ENCODE assay signal across 9 cellular contexts in genomic region chr2:43136862-43137261, GRCh38.
DNase-seq lines count a peak whose midpoint lies in the region; ATAC-seq, FAIRE-seq and TF ChIP-seq lines count a peak whose summit lies in the region.
"Had no signal": no experiment of that assay in that cellular context is flagged by ENCODE, and none has a peak within 500 bp of the region (broad histone marks: within the 10 kb centered on the region; RNA-seq: fewer than 3 reads in every experiment).

No MANE protein-coding gene starts in this region.

- RAD21 ChIA-PET in GM12878 (lab: Charles Lee; ENCODE audit: unreplicated experiment): no interaction called here

- TF ChIP-seq RAD21 in GM12878 (IDR thresholded peaks at IDR 0.05; ENCODE audit: insufficient read depth, low read depth, low read length): no peak

- POLR2A ChIA-PET in GM12878 (lab: Charles Lee): interaction anchor here (0.6 to 1.2 kb wide), 2 partner anchors 84 to 90 kb away, joined by 4 read pairs; partner anchors contain the start of gene ZFP36L2

- H3K36me3 Mint-ChIP-seq in CD4-positive, CD25-positive, alpha-beta regulatory T cell: no peaks in the 10 kb centered on the region

- peak; percentile 69 to 96 (median 89) for DNase-seq in CD4-positive, CD25-positive, alpha-beta regulatory T cell
- DNase-seq in activated CD4-positive, CD25-positive, alpha-beta regulatory T cell treated with anti-CD3 and anti-CD28 coated beads, Interleukin-2, amount 50 U/mL, for 16 hours (ENCODE audit: low read depth, low spot score): peak; percentile 56
- DNase-seq in GM12878 (ENCODE audit: low read depth, low spot score) (no peak), GM20000 (ENCODE audit: low spot score) (no peak), adrenal gland (no peak)
- DNase-seq in stimulated activated CD4-positive, alpha-beta T cell treated with anti-CD3 and anti-CD28 coated beads, Interleukin-15, amount 100 ng/mL, for 24 hours: peak; percentile 80
- DNase-seq: Right ventricle myocardium superior had no signal

- ATAC-seq in CD4-positive, CD25-positive, alpha-beta regulatory T cell (ENCODE audit: low read depth in 2 of 2): peak; percentile 86 to 89
- ATAC-seq in GM12878 (no peak), GM21737 (IDR thresholded peaks at IDR 0.05; ENCODE audit: unreplicated experiment) (no peak), GM18519 (IDR thresholded peaks at IDR 0.05; ENCODE audit: low FRiP score, unreplicated experiment) (no peak)

- intact Hi-C loops in GM12878 (cut with micrococcal nuclease; ENCODE audit: unreplicated experiment): no loop called here
- intact Hi-C loops in adrenal gland (cut with DNase I): loop anchor here in 1 of 2 donors (10.0 kb wide), 1 partner anchor 88 kb away; the partner anchor contains the start of gene ZFP36L2

- H3K4me3 Mint-ChIP-seq in CD4-positive, CD25-positive, alpha-beta regulatory T cell: peak overlapping the region; percentile 12 to 85 (median 63)

- no peaks in the 10 kb centered on the region for H3K27me3 ChIP-seq in CD4-positive, CD25-positive, alpha-beta regulatory T cell (ENCODE audit: control insufficient read depth, insufficient read depth, low read length)
- H3K27me3 ChIP-seq in GM12878 (replicated peaks in 1 of 2; ENCODE audit: control insufficient read depth in 2 of 2, insufficient read depth in 2 of 2, low read length in 1 of 2) (no peaks in the 10 kb centered on the region), adrenal gland (no peaks in the 10 kb centered on the region)

- peaks cover 19 to 84% (median 56%) of the 10 kb centered on the region in 4 donors for H3K4me1 Mint-ChIP-seq in CD4-positive, CD25-positive, alpha-beta regulatory T cell

- no peak for TF ChIP-seq CTCF in GM12878 (IDR thresholded peaks at IDR 0.05 in 2 of 3, conservative IDR thresholded peaks at IDR 0.05 in 1 of 3; ENCODE audit: control insufficient read depth in 2 of 3, extremely low read depth in 1 of 3, insufficient read depth in 1 of 3, low read depth in 3 of 3, low read length in 3 of 3)
- no peak for TF ChIP-seq CTCF in GM20000 (IDR thresholded peaks at IDR 0.05; ENCODE audit: extremely low read depth, missing control alignments)
- no peak for TF ChIP-seq CTCF in adrenal gland (IDR thresholded peaks at IDR 0.05)

- H3K79me2 ChIP-seq in GM12878 (ENCODE audit: control insufficient read depth, insufficient read depth, low read length): no peaks in the 10 kb centered on the region

- H3K9me3 Mint-ChIP-seq in CD4-positive, CD25-positive, alpha-beta regulatory T cell: no peaks in the 10 kb centered on the region

- CTCF ChIA-PET in GM12878 (lab: Yijun Ruan, JAX): interaction anchor here (1.5 kb wide), 1 partner anchor 93 kb away, joined by 5 read pairs; no protein-coding TSS in a partner anchor

- TF ChIP-seq POLR2A in GM12878 (IDR thresholded peaks at IDR 0.05; ENCODE audit: low read depth, low read length): peak; percentile 19; the same call in 1 of the 2 replicates
- TF ChIP-seq POLR2A in adrenal gland (IDR thresholded peaks at IDR 0.05): no peak

- peak; percentile 88 for FAIRE-seq in GM12878 (lab: Jason Lieb, UNC)

- peak overlapping the region; percentile 91 for H3K27ac ChIP-seq in CD4-positive, CD25-positive, alpha-beta regulatory T cell (ENCODE audit: insufficient read depth, low read length, poor library complexity, severe bottlenecking)
- H3K27ac ChIP-seq in GM12878 (ENCODE audit: control insufficient read depth, insufficient read depth) (no peak overlapping the region), adrenal gland (peak overlapping the region in 1 of 5 donors; percentile 34)

- no peak overlapping the region for H3K9ac ChIP-seq in GM12878 (ENCODE audit: control insufficient read depth, insufficient read depth, low read length)

- SMC1A ChIA-PET in GM12878 (lab: Charles Lee; ENCODE audit: uncharacterized antibody, unreplicated experiment): interaction anchor here (1.2 to 13.3 kb wide), 3 partner anchors 81 to 341 kb away, joined by 4 to 170 read pairs (median 5); partner anchors contain the start of gene ZFP36L2

- H3K9me3 ChIP-seq in CD4-positive, CD25-positive, alpha-beta regulatory T cell (ENCODE audit: control insufficient read depth in 2 of 2, low read length in 2 of 2): no peaks in the 10 kb centered on the region
- no peaks in the 10 kb centered on the region for H3K9me3 ChIP-seq in GM12878 (replicated peaks; ENCODE audit: control insufficient read depth, insufficient read depth, low read length)
- H3K9me3 ChIP-seq in adrenal gland (replicated peaks in 1 of 3): no peaks in the 10 kb centered on the region

- H3K27ac Mint-ChIP-seq in CD4-positive, CD25-positive, alpha-beta regulatory T cell: peak overlapping the region; percentile 97 to 100 (median 99)

- H3K4me2 ChIP-seq in GM12878 (ENCODE audit: control insufficient read depth, insufficient read depth): no peak overlapping the region

- peak overlapping the region; percentile 57; the same call in 1 of the 2 replicates for H2AFZ ChIP-seq in GM12878 (ENCODE audit: control insufficient read depth, low read depth, low read length)

- H4K20me1 ChIP-seq in GM12878 (ENCODE audit: control insufficient read depth, insufficient read depth): no peaks in the 10 kb centered on the region

- no TSS peak for BruUV-seq in GM12878 (replicated peaks; lab: Mats Ljungman, UMichigan)

- WGBS in GM12878 (ENCODE audit: insufficient coverage, insufficient replicate concordance, low lambda C conversion rate, missing lambda C conversion rate): 65% methylated on average over 10 of the region's 10 CpGs
- 84 to 88% (median 86%) methylated on average over 10 of the region's 10 CpGs for WGBS in adrenal gland, 4 donors

- peaks cover 84% of the 10 kb centered on the region for H3K4me1 ChIP-seq in CD4-positive, CD25-positive, alpha-beta regulatory T cell (ENCODE audit: control insufficient read depth, insufficient read depth, low read length, poor library complexity, severe bottlenecking)
- H3K4me1 ChIP-seq in GM12878 (ENCODE audit: control insufficient read depth, insufficient read depth, low read length): peaks cover 52% of the 10 kb centered on the region
- H3K4me1 ChIP-seq in adrenal gland (replicated peaks in 1 of 2): peaks cover 0 to 29% of the 10 kb centered on the region in 2 donors

- no peak for TF ChIP-seq EP300 in GM12878 (IDR thresholded peaks at IDR 0.05; ENCODE audit: borderline replicate concordance in 1 of 2, control insufficient read depth in 1 of 2, low read depth in 2 of 2, low read length in 2 of 2)

- peak overlapping the region; percentile 57 for H3K4me3 ChIP-seq in CD4-positive, CD25-positive, alpha-beta regulatory T cell (ENCODE audit: low read depth, low read length)
- H3K4me3 ChIP-seq in GM12878 (no peak overlapping the region), adrenal gland (no peak overlapping the region)

- no peaks in the 10 kb centered on the region for H3K27me3 Mint-ChIP-seq in CD4-positive, CD25-positive, alpha-beta regulatory T cell

- H3K36me3 ChIP-seq in CD4-positive, CD25-positive, alpha-beta regulatory T cell (ENCODE audit: control insufficient read depth, insufficient read depth, low read length): no peaks in the 10 kb centered on the region
- H3K36me3 ChIP-seq in GM12878 (ENCODE audit: control insufficient read depth in 2 of 2, insufficient read depth in 2 of 2, low read length in 1 of 2): no peaks in the 10 kb centered on the region
- no peaks in the 10 kb centered on the region for H3K36me3 ChIP-seq in adrenal gland (replicated peaks in 1 of 2)

- in situ Hi-C loops in GM12878 (cut with MboI): no loop called here

TF ChIP-seq in GM12878, 131 proteins besides CTCF, POLR2A, EP300 and RAD21 (continues in another document):
- TF ChIP-seq EGR1 (IDR thresholded peaks at IDR 0.05; ENCODE audit: borderline replicate concordance in 1 of 2, low read depth in 2 of 2, low read length in 2 of 2) (no peak), BCL3 (IDR thresholded peaks at IDR 0.05; ENCODE audit: borderline replicate concordance, insufficient read depth, low read depth, low read length, poor library complexity, severe bottlenecking) (no peak), ATF2 (IDR thresholded peaks at IDR 0.05; ENCODE audit: low read length) (no peak), SMARCA5 (IDR thresholded peaks at IDR 0.05) (no peak), ESRRA (IDR thresholded peaks at IDR 0.05; ENCODE audit: low read length) (no peak), NR2F1 (conservative IDR thresholded peaks at IDR 0.05) (no peak), RUNX3 (IDR thresholded peaks at IDR 0.05; ENCODE audit: low read length) (peak; percentile 37; the same call in 1 of the 2 replicates), ZNF217 (IDR thresholded peaks at IDR 0.05) (no peak)
- TF ChIP-seq, protein P1, sequence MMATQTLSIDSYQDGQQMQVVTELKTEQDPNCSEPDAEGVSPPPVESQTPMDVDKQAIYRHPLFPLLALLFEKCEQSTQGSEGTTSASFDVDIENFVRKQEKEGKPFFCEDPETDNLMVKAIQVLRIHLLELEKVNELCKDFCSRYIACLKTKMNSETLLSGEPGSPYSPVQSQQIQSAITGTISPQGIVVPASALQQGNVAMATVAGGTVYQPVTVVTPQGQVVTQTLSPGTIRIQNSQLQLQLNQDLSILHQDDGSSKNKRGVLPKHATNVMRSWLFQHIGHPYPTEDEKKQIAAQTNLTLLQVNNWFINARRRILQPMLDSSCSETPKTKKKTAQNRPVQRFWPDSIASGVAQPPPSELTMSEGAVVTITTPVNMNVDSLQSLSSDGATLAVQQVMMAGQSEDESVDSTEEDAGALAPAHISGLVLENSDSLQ (IDR thresholded peaks at IDR 0.05): no peak

Comparison
In these comparisons a context has a peak if more than half of its experiments do, and no peak if none do; other contexts are left out.
1. ATAC-seq: peak in CD4-positive, CD25-positive, alpha-beta regulatory T cell (2 of 2); none in GM12878 (single experiment), GM21737 (single experiment) and GM18519 (single experiment).
2. DNase-seq: peak in CD4-positive, CD25-positive, alpha-beta regulatory T cell (3 of 3), activated CD4-positive, CD25-positive, alpha-beta regulatory T cell treated with anti-CD3 and anti-CD28 coated beads, Interleukin-2, amount 50 U/mL, for 16 hours (single experiment) and stimulated activated CD4-positive, alpha-beta T cell treated with anti-CD3 and anti-CD28 coated beads, Interleukin-15, amount 100 ng/mL, for 24 hours (single experiment); none in GM12878 (single experiment), GM20000 (single experiment) and adrenal gland (0 of 7).